In the genomic region with DNA sequence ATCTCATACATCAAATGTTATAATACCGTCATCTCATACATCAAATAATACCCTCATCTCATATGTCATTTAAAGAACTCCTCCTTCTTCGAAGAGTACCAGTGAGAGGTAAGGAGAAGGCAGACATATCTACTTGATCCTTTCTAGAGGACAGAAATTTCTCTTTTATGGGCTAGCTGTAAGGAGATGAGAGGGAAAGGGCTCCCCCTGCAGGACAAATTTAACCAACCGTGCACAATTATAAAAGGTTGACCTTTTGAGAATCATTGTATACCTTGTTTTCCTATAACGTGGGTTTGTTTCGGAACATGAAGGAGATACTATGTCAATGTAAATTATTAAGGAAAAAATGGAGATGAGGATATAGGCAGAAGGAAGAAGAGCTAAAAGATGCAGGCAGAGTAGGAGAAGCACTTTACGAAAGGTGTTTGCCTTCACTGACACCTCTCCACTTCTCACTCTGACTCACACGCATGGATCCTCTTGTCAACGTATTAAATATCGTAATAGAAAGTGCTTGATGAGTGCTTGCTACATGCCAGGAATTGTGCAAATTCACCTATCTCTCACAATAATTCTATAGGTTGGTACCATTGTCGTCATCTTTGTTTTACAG, we compare ENCODE assay signal across 8 cellular contexts.
DNase-seq lines count a peak whose midpoint lies in the region; ATAC-seq and TF ChIP-seq lines count a peak whose summit lies in the region.

No MANE protein-coding gene starts in this region.

- intact Hi-C loops in activated naive CD4-positive, alpha-beta T cell treated with anti-CD3 and anti-CD28 coated beads for 36 hours (cut with micrococcal nuclease): loop anchor here (5.0 to 10.0 kb wide), 2 partner anchors 557 to 1229 kb away; no protein-coding TSS in a partner anchor

- peaks cover 5% of the 10 kb centered on the region for H3K27me3 Mint-ChIP-seq in activated naive CD4-positive, alpha-beta T cell treated with anti-CD3 and anti-CD28 coated beads for 36 hours (ENCODE audit: low read depth)

- no peak overlapping the region for H3K4me3 Mint-ChIP-seq in activated naive CD4-positive, alpha-beta T cell treated with anti-CD3 and anti-CD28 coated beads for 36 hours

- H3K4me1 Mint-ChIP-seq in activated naive CD4-positive, alpha-beta T cell treated with anti-CD3 and anti-CD28 coated beads for 36 hours (ENCODE audit: low read depth): no peaks in the 10 kb centered on the region

- CTCF ChIA-PET in activated naive CD4-positive, alpha-beta T cell treated with anti-CD3 and anti-CD28 coated beads for 36 hours (lab: Charles Lee): interaction anchor here (0.6 to 1.2 kb wide), 4 partner anchors 27 to 496 kb away, joined by 3 read pairs; no protein-coding TSS in a partner anchor

- DNase-seq in activated naive CD4-positive, alpha-beta T cell treated with anti-CD3 and anti-CD28 coated beads for 36 hours: peak; percentile 54
- DNase-seq in activated naive CD4-positive, alpha-beta T cell treated with Interleukin-2 at 50 U/mL for 16 hours: no peak
- DNase-seq in NCI-H146 treated with DMSO at 0.1 percent for 48 hours (lab: John Stamatoyannopoulos, UW; ENCODE audit: unreplicated experiment) (peak; percentile 19), astrocyte of the cerebellum (ENCODE audit: low read depth) (peak; percentile 29), midbrain (lab: John Stamatoyannopoulos, UW) (peak; percentile 41), OCI-M2 (lab: John Stamatoyannopoulos, UW; ENCODE audit: unreplicated experiment) (no peak), cerebellum (ENCODE audit: low spot score) (no peak)

- H3K27ac Mint-ChIP-seq in activated naive CD4-positive, alpha-beta T cell treated with anti-CD3 and anti-CD28 coated beads for 36 hours: no peak overlapping the region

- no peaks in the 10 kb centered on the region for H3K9me3 Mint-ChIP-seq in activated naive CD4-positive, alpha-beta T cell treated with anti-CD3 and anti-CD28 coated beads for 36 hours

- no peak for ATAC-seq in HG02798 (IDR thresholded peaks at IDR 0.05; ENCODE audit: poor library complexity, unreplicated experiment)

- H3K4me3 ChIP-seq in astrocyte of the cerebellum (ENCODE audit: low read depth, low read length): no peak overlapping the region

- TF ChIP-seq CTCF in astrocyte of the cerebellum (IDR thresholded peaks at IDR 0.05; ENCODE audit: low read depth, low read length, missing control alignments): peak; percentile 48

- no peaks in the 10 kb centered on the region for H3K36me3 Mint-ChIP-seq in activated naive CD4-positive, alpha-beta T cell treated with anti-CD3 and anti-CD28 coated beads for 36 hours (ENCODE audit: low read depth)

- in situ Hi-C loops in astrocyte of the cerebellum (cut with HindIII; ENCODE audit: low sequenced_read_pairs): no loop called here

Comparison
In these comparisons a context has a peak if more than half of its experiments do, and no peak if none do; other contexts are left out.
1. DNase-seq: peak in activated naive CD4-positive, alpha-beta T cell treated with anti-CD3 and anti-CD28 coated beads for 36 hours (single experiment), NCI-H146 treated with DMSO at 0.1 percent for 48 hours (single experiment), astrocyte of the cerebellum (single experiment) and midbrain (single experiment); none in activated naive CD4-positive, alpha-beta T cell treated with Interleukin-2 at 50 U/mL for 16 hours (single experiment), OCI-M2 (single experiment) and cerebellum (single experiment).